Comparison of ENCODE assay signal across 8 cellular contexts in the genomic region with DNA sequence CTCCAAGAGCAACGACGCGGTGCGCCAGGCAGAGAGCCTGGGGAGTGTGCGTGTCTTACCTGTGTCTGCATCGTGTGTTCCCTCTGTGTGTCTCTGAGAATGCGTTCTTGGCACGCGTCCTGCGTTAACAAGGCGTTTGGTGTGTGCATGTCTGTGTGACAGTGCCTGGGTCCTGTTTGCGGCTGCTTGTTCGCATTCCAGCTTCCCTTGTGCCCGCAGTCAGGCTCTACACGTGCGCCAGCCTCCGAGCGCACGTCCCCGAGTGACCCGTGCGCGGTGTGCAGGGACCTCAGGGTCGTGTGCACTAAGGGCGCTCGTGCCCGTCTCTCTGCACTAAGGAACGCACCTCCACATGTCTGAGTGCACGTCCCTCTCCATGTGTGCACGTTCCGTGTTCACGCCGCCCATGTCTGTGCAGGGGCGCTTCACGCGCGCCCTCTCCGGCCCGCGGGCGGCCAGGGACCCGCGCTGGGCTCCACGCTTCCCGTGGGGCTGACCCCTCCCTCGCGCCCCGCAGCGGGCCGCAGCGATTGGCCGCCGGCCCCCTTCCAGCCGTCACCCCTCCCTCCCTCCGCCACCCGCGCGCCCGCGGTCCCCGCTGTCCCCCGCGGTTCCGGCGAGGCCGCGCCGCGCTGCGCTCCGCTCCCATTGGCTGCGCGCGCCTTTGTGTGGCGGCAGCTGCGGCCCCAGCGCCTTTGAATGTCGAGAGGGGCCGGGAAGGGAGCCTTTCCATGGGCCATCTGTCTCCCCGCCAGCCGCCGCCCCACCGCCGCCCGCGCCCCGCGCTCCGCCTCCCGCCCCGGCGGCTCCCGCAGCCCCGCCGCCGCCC.
A peak's percentile ranks its signal among the peaks of the same experiment; 100 is the strongest.
DNase-seq lines count a peak whose midpoint lies in the region; ATAC-seq lines count a peak whose summit lies in the region.

No MANE protein-coding gene starts in this region.

- intact Hi-C loops in activated T-helper 1 cell treated with anti-CD3 and anti-CD28 coated beads, Interleukin-12 subunit alpha, Interleukin-12 subunit beta, Interleukin-2, Interleukin-4 antibody, amounts not matched to agents 30 ng/mL and 10 ng/mL and 1 ng/mL, durations not matched to agents 14 hours and 24 hours and 36 hours (cut with micrococcal nuclease): loop anchor here (5.0 to 10.0 kb wide), 3 partner anchors 161 to 659 kb away; partner anchors contain the start of gene ST8SIA5
- intact Hi-C loops in Right ventricle myocardium superior (cut with DNase I): loop anchor here (5.0 to 10.0 kb wide), 2 partner anchors 51 to 159 kb away; a partner anchor contains a TSS

- H3K9me3 ChIP-seq in trophoblast cell (ENCODE audit: insufficient read depth, low read depth, low read length): peaks cover 5% of the 10 kb centered on the region

- no peak overlapping the region for H2BK5ac ChIP-seq in trophoblast cell (ENCODE audit: low read depth, low read length, poor library complexity)

- peaks cover 5 to 16% of the 10 kb centered on the region in 2 experiments for H3K4me1 ChIP-seq in trophoblast cell (ENCODE audit: control insufficient read depth in 1 of 2, insufficient read depth in 2 of 2, low read length in 2 of 2)

- H2AFZ ChIP-seq in trophoblast cell (ENCODE audit: insufficient read depth, low read length, poor library complexity): no peak overlapping the region

- H3K14ac ChIP-seq in trophoblast cell (ENCODE audit: low read length): no peak overlapping the region

- H3K9me3 Mint-ChIP-seq in activated T-helper 1 cell treated with anti-CD3 and anti-CD28 coated beads, Interleukin-12 subunit alpha, Interleukin-12 subunit beta, Interleukin-2, Interleukin-4 antibody, amounts not matched to agents 30 ng/mL and 10 ng/mL and 1 ng/mL, durations not matched to agents 14 hours and 24 hours and 36 hours: no peaks in the 10 kb centered on the region

- peaks cover 39% of the 10 kb centered on the region for H3K4me1 Mint-ChIP-seq in activated T-helper 1 cell treated with anti-CD3 and anti-CD28 coated beads, Interleukin-12 subunit alpha, Interleukin-12 subunit beta, Interleukin-2, Interleukin-4 antibody, amounts not matched to agents 30 ng/mL and 10 ng/mL and 1 ng/mL, durations not matched to agents 14 hours and 24 hours and 36 hours (ENCODE audit: low read depth)

- H3K36me3 ChIP-seq in trophoblast cell (ENCODE audit: control insufficient read depth in 1 of 2, insufficient read depth in 2 of 2, low read length in 2 of 2): no peaks in the 10 kb centered on the region

- no peak overlapping the region for H3K4ac ChIP-seq in trophoblast cell (ENCODE audit: low read depth, low read length)

- peak overlapping the region; percentile 93 for H3K4me2 ChIP-seq in trophoblast cell (ENCODE audit: low read length)

- no peaks in the 10 kb centered on the region for H3K79me1 ChIP-seq in trophoblast cell (ENCODE audit: low read length)

- H3K27me3 Mint-ChIP-seq in activated T-helper 1 cell treated with anti-CD3 and anti-CD28 coated beads, Interleukin-12 subunit alpha, Interleukin-12 subunit beta, Interleukin-2, Interleukin-4 antibody, amounts not matched to agents 30 ng/mL and 10 ng/mL and 1 ng/mL, durations not matched to agents 14 hours and 24 hours and 36 hours (ENCODE audit: insufficient read depth): peaks cover 56% of the 10 kb centered on the region

- no peak overlapping the region for H2BK120ac ChIP-seq in trophoblast cell (ENCODE audit: insufficient read depth, low read length, poor library complexity)

- H2BK12ac ChIP-seq in trophoblast cell (ENCODE audit: low read length): no peak overlapping the region

- H3K27ac Mint-ChIP-seq in activated T-helper 1 cell treated with anti-CD3 and anti-CD28 coated beads, Interleukin-12 subunit alpha, Interleukin-12 subunit beta, Interleukin-2, Interleukin-4 antibody, amounts not matched to agents 30 ng/mL and 10 ng/mL and 1 ng/mL, durations not matched to agents 14 hours and 24 hours and 36 hours: peak overlapping the region; percentile 49

- peak; percentile 59 to 70 for DNase-seq in NCI-H1930 (lab: John Stamatoyannopoulos, UW)
- DNase-seq in activated T-helper 1 cell treated with anti-CD3 and anti-CD28 coated beads, Interleukin-12 subunit alpha, Interleukin-12 subunit beta, Interleukin-2, Interleukin-4 antibody, amounts not matched to agents 30 ng/mL and 10 ng/mL and 1 ng/mL, durations not matched to agents 14 hours and 24 hours and 36 hours (ENCODE audit: low spot score): peak; percentile 34
- DNase-seq in Right ventricle myocardium superior: peak; percentile 66
- DNase-seq in trophoblast cell: peak in 1 of 2 donors; percentile 28
- DNase-seq in OCI-M2 (lab: John Stamatoyannopoulos, UW; ENCODE audit: unreplicated experiment): no peak

- H2AK5ac ChIP-seq in trophoblast cell (ENCODE audit: low read length): no peak overlapping the region

- H3K27me3 ChIP-seq in trophoblast cell (ENCODE audit: insufficient read depth, low read length): peaks cover 36% of the 10 kb centered on the region

- no peaks in the 10 kb centered on the region for H3K79me2 ChIP-seq in trophoblast cell (ENCODE audit: control insufficient read depth, insufficient read depth, low read length, poor library complexity)

- no peak overlapping the region for H4K8ac ChIP-seq in trophoblast cell (ENCODE audit: low read depth, low read length)

- H3K9ac ChIP-seq in trophoblast cell (ENCODE audit: low read length): no peak overlapping the region

- H3K4me3 Mint-ChIP-seq in activated T-helper 1 cell treated with anti-CD3 and anti-CD28 coated beads, Interleukin-12 subunit alpha, Interleukin-12 subunit beta, Interleukin-2, Interleukin-4 antibody, amounts not matched to agents 30 ng/mL and 10 ng/mL and 1 ng/mL, durations not matched to agents 14 hours and 24 hours and 36 hours: peak overlapping the region; percentile 76

- ATAC-seq in Right ventricle myocardium superior (ENCODE audit: poor library complexity) (peak; percentile 87), HG02678 (IDR thresholded peaks at IDR 0.05; ENCODE audit: unreplicated experiment) (no peak), GM21381 (IDR thresholded peaks at IDR 0.05; ENCODE audit: unreplicated experiment) (no peak)

- no peak overlapping the region for H4K12ac ChIP-seq in trophoblast cell (ENCODE audit: low read depth, low read length)

- H3K23ac ChIP-seq in trophoblast cell (ENCODE audit: low read length): no peak overlapping the region

- no peak overlapping the region for H3K18ac ChIP-seq in trophoblast cell (ENCODE audit: low read length)

- H4K91ac ChIP-seq in trophoblast cell (ENCODE audit: low read depth, low read length): no peak overlapping the region

- WGBS in trophoblast cell (ENCODE audit: extremely low coverage, insufficient coverage, insufficient read length): no CpG with 5 or more reads among the region's 96 CpGs

- H3K27ac ChIP-seq in trophoblast cell (ENCODE audit: low read depth, low read length): no peak overlapping the region

- H3K4me3 ChIP-seq in GM08714 (ENCODE audit: low read length): peak overlapping the region; percentile 38; the same call in 1 of the 2 replicates
- H3K4me3 ChIP-seq in trophoblast cell (ENCODE audit: low read depth, low read length): peak overlapping the region; percentile 65

- H3K36me3 Mint-ChIP-seq in activated T-helper 1 cell treated with anti-CD3 and anti-CD28 coated beads, Interleukin-12 subunit alpha, Interleukin-12 subunit beta, Interleukin-2, Interleukin-4 antibody, amounts not matched to agents 30 ng/mL and 10 ng/mL and 1 ng/mL, durations not matched to agents 14 hours and 24 hours and 36 hours (ENCODE audit: low read depth): no peaks in the 10 kb centered on the region
